Comparison of ENCODE assay signal across 22 cellular contexts in the genomic region with DNA sequence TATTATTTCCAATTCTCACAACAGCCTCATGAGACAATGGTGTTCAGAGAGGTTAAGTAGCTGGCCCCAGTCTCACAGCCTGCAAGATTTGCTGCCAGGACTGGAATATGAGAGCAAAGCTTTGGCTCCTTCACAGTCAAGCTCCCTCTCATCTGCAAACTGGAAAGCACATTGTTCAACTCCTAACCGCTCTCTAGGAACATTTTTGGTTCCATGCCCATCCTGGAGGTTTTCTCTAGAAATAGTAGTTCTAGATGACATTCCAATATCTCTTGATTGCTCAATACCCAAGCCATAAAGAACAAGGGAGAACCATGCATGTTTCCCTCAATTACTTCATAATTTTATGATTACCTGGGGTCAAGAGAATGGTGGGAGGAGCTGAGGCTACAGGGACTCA.
DNase-seq lines count a peak whose midpoint lies in the region; ATAC-seq, FAIRE-seq and TF ChIP-seq lines count a peak whose summit lies in the region.
"Had no signal": no experiment of that assay in that cellular context is flagged by ENCODE, and none has a peak within 500 bp of the region (broad histone marks: within the 10 kb centered on the region; RNA-seq: fewer than 3 reads in every experiment).

No MANE protein-coding gene starts in this region.

- no peak overlapping the region for H3K4me3 ChIP-seq in HepG2 (replicated peaks in 1 of 3; ENCODE audit: insufficient read depth in 1 of 3, low read depth in 2 of 3, low read length in 3 of 3)
- H3K4me3 ChIP-seq in right lobe of liver = no peak overlapping the region
- no peak overlapping the region for H3K4me3 ChIP-seq in choroid plexus epithelial cell (ENCODE audit: low read depth, low read length)
- H3K4me3 ChIP-seq in fibroblast of pulmonary artery (replicated peaks; ENCODE audit: low read depth, low read length) = no peak overlapping the region
- H3K4me3 ChIP-seq in effector memory CD4-positive, alpha-beta T cell (ENCODE audit: insufficient read depth, low read depth, low read length, poor library complexity, severe bottlenecking) = no peak overlapping the region

- CTCF ChIA-PET in HepG2 (lab: Yijun Ruan, JAX; ENCODE audit: low intra/inter-chr PET ratio, low total read pairs) = no interaction called here

- H3K27me3 Mint-ChIP-seq in activated T-cell treated with anti-CD3 and anti-CD28 coated beads, Interleukin-2, amount 50 U/mL, for 72 hours (ENCODE audit: low read depth) = no peaks in the 10 kb centered on the region
- H3K27me3 Mint-ChIP-seq: IgD-negative memory B cell had no signal

- TF ChIP-seq RAD21 in HepG2 (CRISPR knock-in tag; IDR thresholded peaks at IDR 0.05) = no peak

- no peak overlapping the region for H2AFZ ChIP-seq in HepG2 (ENCODE audit: low read length)

- H3K4me1 ChIP-seq in HepG2 (ENCODE audit: insufficient read depth, low read length) (no peaks in the 10 kb centered on the region), right lobe of liver (no peaks in the 10 kb centered on the region)
- no peaks in the 10 kb centered on the region for H3K4me1 ChIP-seq in effector memory CD4-positive, alpha-beta T cell (ENCODE audit: control insufficient read depth, insufficient read depth, low read length, poor library complexity, severe bottlenecking)

- ATAC-seq in HepG2 (no peak), right lobe of liver (no peak), left lobe of liver (no peak)
- ATAC-seq in activated T-cell treated with anti-CD3 and anti-CD28 coated beads, Interleukin-2, amount 50 U/mL, for 72 hours (replicated peaks in 1 of 2) = no peak
- ATAC-seq: Panc1, SK-N-SH treated with all-trans-retinoic acid at 6 μM for 48 hours had no signal

- WGBS in HepG2 (ENCODE audit: low lambda C conversion rate) = 0% methylated on average over 1 of the region's 1 CpG
- WGBS in right lobe of liver (ENCODE audit: insufficient coverage, low coverage, low lambda C conversion rate, missing lambda C conversion rate) = no CpG with 5 or more reads among the region's 1 CpG

- H3K9me3 Mint-ChIP-seq in activated T-cell treated with anti-CD3 and anti-CD28 coated beads, Interleukin-2, amount 50 U/mL, for 72 hours = peaks cover 0 to 1% of the 10 kb centered on the region in 2 donors

- H3K9me3 ChIP-seq in HepG2 (ENCODE audit: low read length) (no peaks in the 10 kb centered on the region), right lobe of liver (no peaks in the 10 kb centered on the region)
- no peaks in the 10 kb centered on the region for H3K9me3 ChIP-seq in effector memory CD4-positive, alpha-beta T cell (ENCODE audit: control insufficient read depth, low read length)

- FAIRE-seq in HepG2 (lab: Jason Lieb, UNC) = no peak

- H3K36me3 Mint-ChIP-seq in activated T-cell treated with anti-CD3 and anti-CD28 coated beads, Interleukin-2, amount 50 U/mL, for 72 hours (ENCODE audit: insufficient read depth in 2 of 2) = no peaks in the 10 kb centered on the region
- H3K36me3 Mint-ChIP-seq: CD8-positive, alpha-beta memory T cell had no signal

- H4K20me1 ChIP-seq in HepG2 (ENCODE audit: insufficient read depth, low read length) = no peaks in the 10 kb centered on the region

- H3K4me3 Mint-ChIP-seq in activated T-cell treated with anti-CD3 and anti-CD28 coated beads, Interleukin-2, amount 50 U/mL, for 72 hours = no peak overlapping the region
- H3K4me3 Mint-ChIP-seq: CD8-positive, alpha-beta memory T cell; H9; IgD-negative memory B cell had no signal

- no peak overlapping the region for H3K27ac ChIP-seq in HepG2 (ENCODE audit: extremely low read length, insufficient read depth, low read length)
- H3K27ac ChIP-seq in right lobe of liver = no peak overlapping the region
- no peak overlapping the region for H3K27ac ChIP-seq in effector memory CD4-positive, alpha-beta T cell (ENCODE audit: insufficient read depth, low read length, poor library complexity, severe bottlenecking)
- H3K27ac ChIP-seq: C4-2B had no signal

- POLR2A ChIA-PET in HepG2 (lab: Yijun Ruan, JAX) = no interaction called here

- H3K4me1 Mint-ChIP-seq in activated T-cell treated with anti-CD3 and anti-CD28 coated beads, Interleukin-2, amount 50 U/mL, for 72 hours (ENCODE audit: low read depth) = no peaks in the 10 kb centered on the region
- H3K4me1 Mint-ChIP-seq: CD8-positive, alpha-beta memory T cell; IgD-negative memory B cell had no signal

- no peak for TF ChIP-seq EP300 in HepG2 (IDR thresholded peaks at IDR 0.05; ENCODE audit: low read depth in 2 of 2, low read length in 2 of 2)
- TF ChIP-seq EP300 in HepG2 (CRISPR knock-in tag; IDR thresholded peaks at IDR 0.05; ENCODE audit: borderline replicate concordance) = no peak

- BruUV-seq in HepG2 (replicated peaks; lab: Mats Ljungman, UMichigan) = no TSS peak

- TF ChIP-seq CTCF in HepG2 (CRISPR knock-in tag; IDR thresholded peaks at IDR 0.05) (no peak), right lobe of liver (IDR thresholded peaks at IDR 0.05) (no peak), choroid plexus epithelial cell (conservative IDR thresholded peaks at IDR 0.05; ENCODE audit: low read depth, low read length) (no peak), fibroblast of pulmonary artery (IDR thresholded peaks at IDR 0.05; ENCODE audit: low read length, missing control alignments) (no peak)

- TF ChIP-seq POLR2A in HepG2 (IDR thresholded peaks at IDR 0.05; ENCODE audit: insufficient read depth in 1 of 2, low read depth in 2 of 2, low read length in 2 of 2) = no peak
- TF ChIP-seq POLR2A in right lobe of liver (IDR thresholded peaks at IDR 0.05) = no peak

- H3K27me3 ChIP-seq in HepG2 (ENCODE audit: control insufficient read depth in 1 of 2, insufficient read depth in 2 of 2, low read length in 2 of 2) (peaks cover 0 to 3% of the 10 kb centered on the region in 2 experiments; a peak in 2 of 5 replicates), right lobe of liver (no peaks in the 10 kb centered on the region)
- H3K27me3 ChIP-seq in effector memory CD4-positive, alpha-beta T cell (replicated peaks; ENCODE audit: control insufficient read depth, insufficient read depth, low read length, poor library complexity, severe bottlenecking) = no peaks in the 10 kb centered on the region

- no peak overlapping the region for H3K27ac Mint-ChIP-seq in activated T-cell treated with anti-CD3 and anti-CD28 coated beads, Interleukin-2, amount 50 U/mL, for 72 hours
- H3K27ac Mint-ChIP-seq: CD8-positive, alpha-beta memory T cell; IgD-negative memory B cell had no signal

- H3K9ac ChIP-seq in HepG2 (ENCODE audit: insufficient read depth, low read depth, low read length) = no peak overlapping the region

- H3K36me3 ChIP-seq in HepG2 (replicated peaks in 1 of 2; ENCODE audit: control insufficient read depth in 1 of 2, insufficient read depth in 2 of 2, low read length in 2 of 2) = no peaks in the 10 kb centered on the region
- no peaks in the 10 kb centered on the region for H3K36me3 ChIP-seq in right lobe of liver
- no peaks in the 10 kb centered on the region for H3K36me3 ChIP-seq in effector memory CD4-positive, alpha-beta T cell (ENCODE audit: control insufficient read depth, insufficient read depth, low read length)

- no peak overlapping the region for H3K4me2 ChIP-seq in HepG2 (ENCODE audit: low read depth, low read length)

- no peak for DNase-seq in HepG2 (ENCODE audit: low spot score)
- no peak for DNase-seq in right lobe of liver
- DNase-seq in choroid plexus epithelial cell (ENCODE audit: low read depth) = peak; percentile 46
- peak; percentile 88 for DNase-seq in fibroblast of pulmonary artery (ENCODE audit: low read depth)
- DNase-seq in activated T-cell treated with anti-CD3 and anti-CD28 coated beads, Interleukin-2, amount 50 U/mL, for 72 hours = no peak
- no peak for DNase-seq in left lobe of liver (ENCODE audit: low spot score)
- no peak for DNase-seq in effector memory CD4-positive, alpha-beta T cell
- DNase-seq: Calu3; CD8-positive, alpha-beta memory T cell; EL; GF-D8; H9; NCI-H1694; NCI-H2081; NCI-H2171; NCI-H345; NCI-H524 treated with DMSO at 0.1 percent for 48 hours; NCI-H82 had no signal

- intact Hi-C loops in HepG2 (cut with micrococcal nuclease; ENCODE audit: unreplicated experiment) = no loop called here
- intact Hi-C loops in right lobe of liver (cut with DNase I) = no loop called here

- no peaks in the 10 kb centered on the region for H3K79me2 ChIP-seq in HepG2 (ENCODE audit: insufficient read depth, low read length)

- in situ Hi-C loops in HepG2 (cut with HindIII; ENCODE audit: extremely low pct_ligation_motif_present, low pct_unique_long_range_greater_than_20kb) = no loop called here

TF ChIP-seq in HepG2, 621 proteins besides CTCF, POLR2A, EP300 and RAD21:
- no peak for TF ChIP-seq MATR3 (CRISPR knock-in tag; IDR thresholded peaks at IDR 0.05)
- TF ChIP-seq EHMT2 (IDR thresholded peaks at IDR 0.05; ENCODE audit: borderline replicate concordance, low read depth, low read length) = no peak
- peak; percentile 30; the same call in 1 of the 2 replicates for TF ChIP-seq CEBPB (IDR thresholded peaks at IDR 0.05; ENCODE audit: borderline replicate concordance, low read depth, low read length)
- TF ChIP-seq GZF1 (CRISPR knock-in tag; IDR thresholded peaks at IDR 0.05) = no peak
- TF ChIP-seq, protein P1, sequence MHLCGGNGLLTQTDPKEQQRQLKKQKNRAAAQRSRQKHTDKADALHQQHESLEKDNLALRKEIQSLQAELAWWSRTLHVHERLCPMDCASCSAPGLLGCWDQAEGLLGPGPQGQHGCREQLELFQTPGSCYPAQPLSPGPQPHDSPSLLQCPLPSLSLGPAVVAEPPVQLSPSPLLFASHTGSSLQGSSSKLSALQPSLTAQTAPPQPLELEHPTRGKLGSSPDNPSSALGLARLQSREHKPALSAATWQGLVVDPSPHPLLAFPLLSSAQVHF (CRISPR knock-in tag; IDR thresholded peaks at IDR 0.05) = no peak
- TF ChIP-seq, protein P2, sequence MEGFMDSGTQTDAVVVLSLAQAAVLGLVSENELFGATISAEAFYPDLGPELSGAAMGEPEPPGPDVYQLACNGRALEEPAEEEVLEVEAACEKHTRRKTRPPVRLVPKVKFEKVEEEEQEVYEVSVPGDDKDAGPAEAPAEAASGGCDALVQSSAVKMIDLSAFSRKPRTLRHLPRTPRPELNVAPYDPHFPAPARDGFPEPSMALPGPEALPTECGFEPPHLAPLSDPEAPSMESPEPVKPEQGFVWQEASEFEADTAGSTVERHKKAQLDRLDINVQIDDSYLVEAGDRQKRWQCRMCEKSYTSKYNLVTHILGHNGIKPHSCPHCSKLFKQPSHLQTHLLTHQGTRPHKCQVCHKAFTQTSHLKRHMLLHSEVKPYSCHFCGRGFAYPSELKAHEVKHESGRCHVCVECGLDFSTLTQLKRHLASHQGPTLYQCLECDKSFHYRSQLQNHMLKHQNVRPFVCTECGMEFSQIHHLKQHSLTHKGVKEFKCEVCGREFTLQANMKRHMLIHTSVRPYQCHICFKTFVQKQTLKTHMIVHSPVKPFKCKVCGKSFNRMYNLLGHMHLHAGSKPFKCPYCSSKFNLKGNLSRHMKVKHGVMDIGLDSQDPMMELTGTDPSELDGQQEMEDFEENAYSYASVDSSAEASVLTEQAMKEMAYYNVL (CRISPR knock-in tag; IDR thresholded peaks at IDR 0.05; ENCODE audit: borderline replicate concordance) = no peak

Comparison
In these comparisons a context has a peak if more than half of its experiments do, and no peak if none do; other contexts are left out.
1. DNase-seq: peak in choroid plexus epithelial cell (single experiment) and fibroblast of pulmonary artery (single experiment); none in HepG2 (single experiment), right lobe of liver (0 of 3), activated T-cell treated with anti-CD3 and anti-CD28 coated beads, Interleukin-2, amount 50 U/mL, for 72 hours (0 of 2), left lobe of liver (single experiment) and effector memory CD4-positive, alpha-beta T cell (0 of 3).